ENCODE assay signal across 7 cellular contexts in genomic region chr1:15926448-15926847, GRCh38. TPM values are rescaled to one million over a fixed set of nuclear protein-coding genes. Genes with fewer than 3 reads are reported as not detected.
DNase-seq lines count a peak whose midpoint lies in the region; ATAC-seq and TF ChIP-seq lines count a peak whose summit lies in the region.
"Not testable (repeated sequence)": the region's sequence is repeated elsewhere in the genome, so short reads cannot be mapped to it uniquely, and the experiment has no call there.

No MANE protein-coding gene starts in this region.

- H3K4me3 ChIP-seq in right cardiac atrium (ENCODE audit: low read length); aorta (ENCODE audit: low read length in 2 of 2): not testable (repeated sequence)

- CTCF ChIA-PET in RWPE1 (lab: Yijun Ruan, JAX): interaction anchor here (0.6 to 0.7 kb wide), 3 partner anchors 13 to 132 kb away, joined by 3 to 7 read pairs (median 5); no protein-coding TSS in a partner anchor

- not testable (repeated sequence) for DNase-seq in RWPE1 (ENCODE audit: low spot score); activated T-helper 1 cell treated with anti-CD3 and anti-CD28 coated beads, Interleukin-12 subunit alpha, Interleukin-12 subunit beta, Interleukin-2, Interleukin-4 antibody, amounts not matched to agents 30 ng/mL and 10 ng/mL and 1 ng/mL, durations not matched to agents 14 hours and 24 hours and 36 hours (ENCODE audit: low spot score); central memory CD8-positive, alpha-beta T cell (ENCODE audit: low spot score in 2 of 2); sciatic nerve (ENCODE audit: low spot score); aorta
- peak in 1 of 3 donors; percentile 42 for DNase-seq in right cardiac atrium
- DNase-seq in medulla oblongata (ENCODE audit: extremely low spot score): peak; percentile 21

- H3K4me1 ChIP-seq in right cardiac atrium (ENCODE audit: control insufficient read depth, insufficient read depth, low read length); aorta (ENCODE audit: control insufficient read depth in 1 of 2, insufficient read depth in 2 of 2, low read length in 2 of 2): not testable (repeated sequence)

- not testable (repeated sequence) for H3K9me3 ChIP-seq in right cardiac atrium (ENCODE audit: control insufficient read depth, low read length); aorta (ENCODE audit: control insufficient read depth, low read length)

- 72% methylated on average over 8 of the region's 8 CpGs for WGBS in right cardiac atrium
- WGBS in aorta, 2 donors: 51 to 54% methylated on average over 8 of the region's 8 CpGs

- POLR2A ChIA-PET in RWPE1 (lab: Yijun Ruan, JAX; ENCODE audit: low non-redundant PET): interaction anchor here (0.5 kb wide), 1 partner anchor 39 kb away, joined by 5 read pairs; no protein-coding TSS in a partner anchor

- H3K4me3 Mint-ChIP-seq in activated T-helper 1 cell treated with anti-CD3 and anti-CD28 coated beads, Interleukin-12 subunit alpha, Interleukin-12 subunit beta, Interleukin-2, Interleukin-4 antibody, amounts not matched to agents 30 ng/mL and 10 ng/mL and 1 ng/mL, durations not matched to agents 14 hours and 24 hours and 36 hours; central memory CD8-positive, alpha-beta T cell: not testable (repeated sequence)

- H3K36me3 Mint-ChIP-seq in activated T-helper 1 cell treated with anti-CD3 and anti-CD28 coated beads, Interleukin-12 subunit alpha, Interleukin-12 subunit beta, Interleukin-2, Interleukin-4 antibody, amounts not matched to agents 30 ng/mL and 10 ng/mL and 1 ng/mL, durations not matched to agents 14 hours and 24 hours and 36 hours (ENCODE audit: low read depth): peaks cover 56% of the 10 kb centered on the region
- peaks cover 63% of the 10 kb centered on the region for H3K36me3 Mint-ChIP-seq in central memory CD8-positive, alpha-beta T cell (ENCODE audit: insufficient read depth)

- H3K27ac ChIP-seq in RWPE1: peak overlapping the region; percentile 32
- H3K27ac ChIP-seq in right cardiac atrium (ENCODE audit: low read length); aorta (ENCODE audit: low read depth in 1 of 2, low read length in 2 of 2): not testable (repeated sequence)

- not testable (repeated sequence) for H3K4me1 Mint-ChIP-seq in activated T-helper 1 cell treated with anti-CD3 and anti-CD28 coated beads, Interleukin-12 subunit alpha, Interleukin-12 subunit beta, Interleukin-2, Interleukin-4 antibody, amounts not matched to agents 30 ng/mL and 10 ng/mL and 1 ng/mL, durations not matched to agents 14 hours and 24 hours and 36 hours (ENCODE audit: low read depth)
- H3K4me1 Mint-ChIP-seq in central memory CD8-positive, alpha-beta T cell: peaks cover 10% of the 10 kb centered on the region

- not testable (repeated sequence) for ATAC-seq in central memory CD8-positive, alpha-beta T cell (replicated peaks; ENCODE audit: extremely low read depth, poor library complexity, severe bottlenecking)
- ATAC-seq in right cardiac atrium (peak; percentile 57 to 60), sciatic nerve (peak; percentile 25), aorta (ENCODE audit: low FRiP score) (peak; percentile 57)

- not testable (repeated sequence) for H3K36me3 ChIP-seq in aorta (ENCODE audit: control insufficient read depth in 1 of 2, insufficient read depth in 2 of 2, low read length in 1 of 2)

- not testable (repeated sequence) for H3K27me3 Mint-ChIP-seq in activated T-helper 1 cell treated with anti-CD3 and anti-CD28 coated beads, Interleukin-12 subunit alpha, Interleukin-12 subunit beta, Interleukin-2, Interleukin-4 antibody, amounts not matched to agents 30 ng/mL and 10 ng/mL and 1 ng/mL, durations not matched to agents 14 hours and 24 hours and 36 hours (ENCODE audit: insufficient read depth); central memory CD8-positive, alpha-beta T cell

- peak overlapping the region; percentile 23 for H3K27ac Mint-ChIP-seq in activated T-helper 1 cell treated with anti-CD3 and anti-CD28 coated beads, Interleukin-12 subunit alpha, Interleukin-12 subunit beta, Interleukin-2, Interleukin-4 antibody, amounts not matched to agents 30 ng/mL and 10 ng/mL and 1 ng/mL, durations not matched to agents 14 hours and 24 hours and 36 hours
- peak overlapping the region; percentile 64 for H3K27ac Mint-ChIP-seq in central memory CD8-positive, alpha-beta T cell (ENCODE audit: low read depth)

- TF ChIP-seq CTCF in RWPE1 (conservative IDR thresholded peaks at IDR 0.05; ENCODE audit: low read depth): not testable (repeated sequence)

- H3K9me3 Mint-ChIP-seq in activated T-helper 1 cell treated with anti-CD3 and anti-CD28 coated beads, Interleukin-12 subunit alpha, Interleukin-12 subunit beta, Interleukin-2, Interleukin-4 antibody, amounts not matched to agents 30 ng/mL and 10 ng/mL and 1 ng/mL, durations not matched to agents 14 hours and 24 hours and 36 hours; central memory CD8-positive, alpha-beta T cell: not testable (repeated sequence)

- intact Hi-C loops in activated T-helper 1 cell treated with anti-CD3 and anti-CD28 coated beads, Interleukin-12 subunit alpha, Interleukin-12 subunit beta, Interleukin-2, Interleukin-4 antibody, amounts not matched to agents 30 ng/mL and 10 ng/mL and 1 ng/mL, durations not matched to agents 14 hours and 24 hours and 36 hours (cut with micrococcal nuclease); right cardiac atrium (cut with DNase I); sciatic nerve (cut with DNase I); aorta (cut with DNase I): not testable (repeated sequence)

- H3K27me3 ChIP-seq in right cardiac atrium (ENCODE audit: control insufficient read depth, insufficient read depth); aorta (ENCODE audit: control insufficient read depth in 1 of 2, insufficient read depth in 2 of 2, low read length in 1 of 2): not testable (repeated sequence)

RNA-seq across cellular contexts. Expression of gene ZBTB17, which starts 49.5 kb away (rescaled TPM):
- 62.6 and 68.8 TPM in 2 replicates for total RNA-seq in activated T-helper 1 cell treated with anti-CD3 and anti-CD28 coated beads, Interleukin-12 subunit alpha, Interleukin-12 subunit beta, Interleukin-2, Interleukin-4 antibody, amounts not matched to agents 30 ng/mL and 10 ng/mL and 1 ng/mL, durations not matched to agents 14 hours and 24 hours and 36 hours
- 10 to 100 TPM; 22.8 to 27.0 (median 24.0) TPM for total RNA-seq in right cardiac atrium
- polyA plus RNA-seq in right cardiac atrium: 22.1 TPM
- total RNA-seq in sciatic nerve: 37.7 TPM
- 10 to 100 TPM; 42.3 to 55.5 TPM for total RNA-seq in aorta
- 100 to 1,000 TPM in 1 of 2 donors, 10 to 100 TPM in 1; 15.0 to 134 TPM for polyA plus RNA-seq in aorta
